1 cellular context compared by ENCODE assay signal in the genomic region with DNA sequence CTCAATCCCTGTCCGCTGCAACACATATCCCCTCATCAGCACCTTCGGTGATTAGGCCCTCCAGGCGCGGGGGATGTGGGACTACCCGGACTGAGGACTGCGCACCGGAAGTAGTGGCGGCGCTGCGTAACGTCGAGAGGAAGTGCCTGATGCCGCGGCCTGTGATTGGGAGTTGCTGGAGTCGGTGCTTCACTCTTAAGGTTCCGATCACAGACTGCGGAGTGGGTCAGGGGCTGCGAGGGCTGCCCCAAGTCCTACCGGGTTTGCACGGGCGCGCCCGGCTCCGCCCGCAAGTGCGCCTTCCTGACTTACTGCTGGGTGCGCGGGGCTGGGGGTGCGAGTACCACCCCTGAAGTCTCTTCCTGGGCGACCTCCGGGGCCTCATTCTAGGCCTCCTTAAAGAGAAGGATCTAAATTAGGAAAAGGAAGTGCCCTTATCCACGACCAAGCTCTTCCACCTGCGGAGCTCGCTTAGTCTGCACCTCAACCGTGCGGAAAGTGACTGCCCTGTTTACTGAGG.
A peak's percentile ranks its signal among the peaks of the same experiment; 100 is the strongest.
TF ChIP-seq lines count a peak whose summit lies in the region.

TSS of gene ALKBH3 (plus strand) at position 192 of the 520 bp plus-strand sequence. CDS start 1,822 bp downstream, outside the sequence.

TF ChIP-seq in HepG2, 621 proteins besides CTCF, POLR2A, EP300 and RAD21 (continued from another document and continues in another):
- TF ChIP-seq SOX5 (CRISPR knock-in tag; IDR thresholded peaks at IDR 0.05; ENCODE audit: borderline replicate concordance): no peak
- no peak for TF ChIP-seq CC2D1A (CRISPR knock-in tag; IDR thresholded peaks at IDR 0.05)
- TF ChIP-seq, protein P1, sequence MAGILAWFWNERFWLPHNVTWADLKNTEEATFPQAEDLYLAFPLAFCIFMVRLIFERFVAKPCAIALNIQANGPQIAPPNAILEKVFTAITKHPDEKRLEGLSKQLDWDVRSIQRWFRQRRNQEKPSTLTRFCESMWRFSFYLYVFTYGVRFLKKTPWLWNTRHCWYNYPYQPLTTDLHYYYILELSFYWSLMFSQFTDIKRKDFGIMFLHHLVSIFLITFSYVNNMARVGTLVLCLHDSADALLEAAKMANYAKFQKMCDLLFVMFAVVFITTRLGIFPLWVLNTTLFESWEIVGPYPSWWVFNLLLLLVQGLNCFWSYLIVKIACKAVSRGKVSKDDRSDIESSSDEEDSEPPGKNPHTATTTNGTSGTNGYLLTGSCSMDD (CRISPR knock-in tag; IDR thresholded peaks at IDR 0.05): no peak
- no peak for TF ChIP-seq MTA3 (CRISPR knock-in tag; IDR thresholded peaks at IDR 0.05)
- TF ChIP-seq TRIM22 (IDR thresholded peaks at IDR 0.05): no peak
- TF ChIP-seq GLI4 (CRISPR knock-in tag; IDR thresholded peaks at IDR 0.05; ENCODE audit: borderline replicate concordance): peak; percentile 39; the same call in 1 of the 2 replicates
- no peak for TF ChIP-seq ZNF451 (CRISPR knock-in tag; IDR thresholded peaks at IDR 0.05)
- TF ChIP-seq ZNF337 (CRISPR knock-in tag; IDR thresholded peaks at IDR 0.05; ENCODE audit: borderline replicate concordance, low read depth): peak; percentile 56; the same call in 1 of the 2 replicates
- no peak for TF ChIP-seq HNRNPH1 (optimal IDR thresholded peaks at IDR 0.05; ENCODE audit: low read depth, low read length)
- TF ChIP-seq ELK4 (CRISPR knock-in tag; IDR thresholded peaks at IDR 0.05; ENCODE audit: borderline replicate concordance): no peak
- TF ChIP-seq ZNF713 (CRISPR knock-in tag; IDR thresholded peaks at IDR 0.05): peak; percentile 79; the same call in 1 of the 2 replicates
- TF ChIP-seq MZF1 (CRISPR knock-in tag; IDR thresholded peaks at IDR 0.05; ENCODE audit: borderline replicate concordance): no peak
- TF ChIP-seq ZNF746 (CRISPR knock-in tag; IDR thresholded peaks at IDR 0.05): 0 out of 2 replicates have a peak, but pooled peaks have one; percentile 50
- TF ChIP-seq MIER3 (CRISPR knock-in tag; IDR thresholded peaks at IDR 0.05; ENCODE audit: borderline replicate concordance): 0 out of 2 replicates have a peak, but pooled peaks have one; percentile 62
- TF ChIP-seq ZBTB38 (CRISPR knock-in tag; IDR thresholded peaks at IDR 0.05): peak; percentile 86
- TF ChIP-seq ZNF639 (CRISPR knock-in tag; conservative IDR thresholded peaks at IDR 0.05): peak; percentile 70
- TF ChIP-seq SUZ12 (IDR thresholded peaks at IDR 0.05; ENCODE audit: low read depth, low read length): 0 out of 2 replicates have a peak, but pooled peaks have one; percentile 21
- TF ChIP-seq ZNF296 (CRISPR knock-in tag; conservative IDR thresholded peaks at IDR 0.05): no peak
- no peak for TF ChIP-seq ZNF562 (CRISPR knock-in tag; IDR thresholded peaks at IDR 0.05; ENCODE audit: borderline replicate concordance)
- no peak for TF ChIP-seq ZNF326 (CRISPR knock-in tag; IDR thresholded peaks at IDR 0.05; ENCODE audit: borderline replicate concordance)
- no peak for TF ChIP-seq SNAPC4 (CRISPR knock-in tag; IDR thresholded peaks at IDR 0.05)
- no peak for TF ChIP-seq ZNF615 (CRISPR knock-in tag; IDR thresholded peaks at IDR 0.05; ENCODE audit: borderline replicate concordance)
- TF ChIP-seq ZNF33A (CRISPR knock-in tag; IDR thresholded peaks at IDR 0.05; ENCODE audit: borderline replicate concordance): no peak
- TF ChIP-seq ZNF788 (CRISPR knock-in tag; IDR thresholded peaks at IDR 0.05; ENCODE audit: borderline replicate concordance): peak; percentile 97
- no peak for TF ChIP-seq POLR2AphosphoS2 (IDR thresholded peaks at IDR 0.05; ENCODE audit: low read depth, low read length)
- TF ChIP-seq, protein P2, sequence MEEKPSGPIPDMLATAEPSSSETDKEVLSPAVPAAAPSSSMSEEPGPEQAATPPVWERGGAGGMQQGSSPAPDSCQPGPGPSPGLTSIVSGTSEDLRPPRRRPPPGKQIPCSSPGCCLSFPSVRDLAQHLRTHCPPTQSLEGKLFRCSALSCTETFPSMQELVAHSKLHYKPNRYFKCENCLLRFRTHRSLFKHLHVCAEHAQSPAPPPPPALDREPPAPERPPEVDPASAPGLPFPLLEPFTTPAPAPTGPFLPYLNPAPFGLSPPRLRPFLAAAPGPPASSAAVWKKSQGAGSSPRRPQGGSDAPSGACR (CRISPR knock-in tag; IDR thresholded peaks at IDR 0.05): peak; percentile 60; the same call in 1 of the 2 replicates
- TF ChIP-seq ZNF775 (CRISPR knock-in tag; IDR thresholded peaks at IDR 0.05; ENCODE audit: borderline replicate concordance): no peak
- no peak for TF ChIP-seq U2AF2 (IDR thresholded peaks at IDR 0.05; ENCODE audit: low read depth, low read length)
- TF ChIP-seq, protein P3, sequence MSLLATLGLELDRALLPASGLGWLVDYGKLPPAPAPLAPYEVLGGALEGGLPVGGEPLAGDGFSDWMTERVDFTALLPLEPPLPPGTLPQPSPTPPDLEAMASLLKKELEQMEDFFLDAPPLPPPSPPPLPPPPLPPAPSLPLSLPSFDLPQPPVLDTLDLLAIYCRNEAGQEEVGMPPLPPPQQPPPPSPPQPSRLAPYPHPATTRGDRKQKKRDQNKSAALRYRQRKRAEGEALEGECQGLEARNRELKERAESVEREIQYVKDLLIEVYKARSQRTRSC (CRISPR knock-in tag; IDR thresholded peaks at IDR 0.05; ENCODE audit: low read depth): peak; percentile 87; the same call in 1 of the 2 replicates
- TF ChIP-seq, protein P4, sequence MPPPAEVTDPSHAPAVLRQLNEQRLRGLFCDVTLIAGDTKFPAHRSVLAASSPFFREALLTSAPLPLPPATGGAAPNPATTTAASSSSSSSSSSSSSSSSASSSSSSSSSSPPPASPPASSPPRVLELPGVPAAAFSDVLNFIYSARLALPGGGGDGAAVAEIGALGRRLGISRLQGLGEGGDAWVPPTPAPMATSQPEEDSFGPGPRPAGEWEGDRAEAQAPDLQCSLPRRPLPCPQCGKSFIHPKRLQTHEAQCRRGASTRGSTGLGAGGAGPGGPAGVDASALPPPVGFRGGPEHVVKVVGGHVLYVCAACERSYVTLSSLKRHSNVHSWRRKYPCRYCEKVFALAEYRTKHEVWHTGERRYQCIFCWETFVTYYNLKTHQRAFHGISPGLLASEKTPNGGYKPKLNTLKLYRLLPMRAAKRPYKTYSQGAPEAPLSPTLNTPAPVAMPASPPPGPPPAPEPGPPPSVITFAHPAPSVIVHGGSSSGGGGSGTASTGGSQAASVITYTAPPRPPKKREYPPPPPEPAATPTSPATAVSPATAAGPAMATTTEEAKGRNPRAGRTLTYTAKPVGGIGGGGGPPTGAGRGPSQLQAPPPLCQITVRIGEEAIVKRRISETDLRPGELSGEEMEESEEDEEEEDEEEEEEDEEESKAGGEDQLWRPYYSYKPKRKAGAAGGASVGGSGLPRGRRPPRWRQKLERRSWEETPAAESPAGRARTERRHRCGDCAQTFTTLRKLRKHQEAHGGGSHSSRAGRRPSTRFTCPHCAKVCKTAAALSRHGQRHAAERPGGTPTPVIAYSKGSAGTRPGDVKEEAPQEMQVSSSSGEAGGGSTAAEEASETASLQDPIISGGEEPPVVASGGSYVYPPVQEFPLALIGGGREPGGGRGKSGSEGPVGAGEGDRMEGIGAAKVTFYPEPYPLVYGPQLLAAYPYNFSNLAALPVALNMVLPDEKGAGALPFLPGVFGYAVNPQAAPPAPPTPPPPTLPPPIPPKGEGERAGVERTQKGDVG (CRISPR knock-in tag; IDR thresholded peaks at IDR 0.05; ENCODE audit: borderline replicate concordance): 0 out of 2 replicates have a peak, but pooled peaks have one; percentile 33
- TF ChIP-seq ARNT (IDR thresholded peaks at IDR 0.05): no peak
- 0 out of 2 replicates have a peak, but pooled peaks have one; percentile 83 for TF ChIP-seq ZNF720 (CRISPR knock-in tag; IDR thresholded peaks at IDR 0.05)
- TF ChIP-seq ATM (IDR thresholded peaks at IDR 0.05; ENCODE audit: borderline replicate concordance): no peak
- no peak for TF ChIP-seq SATB2 (CRISPR knock-in tag; IDR thresholded peaks at IDR 0.05)
- no peak for TF ChIP-seq ZNF232 (CRISPR knock-in tag; IDR thresholded peaks at IDR 0.05; ENCODE audit: borderline replicate concordance)
- TF ChIP-seq ZNF564 (CRISPR knock-in tag; IDR thresholded peaks at IDR 0.05): peak; percentile 95
- TF ChIP-seq MEIS1 (CRISPR knock-in tag; IDR thresholded peaks at IDR 0.05; ENCODE audit: borderline replicate concordance): 0 out of 2 replicates have a peak, but pooled peaks have one; percentile 10
- TF ChIP-seq, protein P5, sequence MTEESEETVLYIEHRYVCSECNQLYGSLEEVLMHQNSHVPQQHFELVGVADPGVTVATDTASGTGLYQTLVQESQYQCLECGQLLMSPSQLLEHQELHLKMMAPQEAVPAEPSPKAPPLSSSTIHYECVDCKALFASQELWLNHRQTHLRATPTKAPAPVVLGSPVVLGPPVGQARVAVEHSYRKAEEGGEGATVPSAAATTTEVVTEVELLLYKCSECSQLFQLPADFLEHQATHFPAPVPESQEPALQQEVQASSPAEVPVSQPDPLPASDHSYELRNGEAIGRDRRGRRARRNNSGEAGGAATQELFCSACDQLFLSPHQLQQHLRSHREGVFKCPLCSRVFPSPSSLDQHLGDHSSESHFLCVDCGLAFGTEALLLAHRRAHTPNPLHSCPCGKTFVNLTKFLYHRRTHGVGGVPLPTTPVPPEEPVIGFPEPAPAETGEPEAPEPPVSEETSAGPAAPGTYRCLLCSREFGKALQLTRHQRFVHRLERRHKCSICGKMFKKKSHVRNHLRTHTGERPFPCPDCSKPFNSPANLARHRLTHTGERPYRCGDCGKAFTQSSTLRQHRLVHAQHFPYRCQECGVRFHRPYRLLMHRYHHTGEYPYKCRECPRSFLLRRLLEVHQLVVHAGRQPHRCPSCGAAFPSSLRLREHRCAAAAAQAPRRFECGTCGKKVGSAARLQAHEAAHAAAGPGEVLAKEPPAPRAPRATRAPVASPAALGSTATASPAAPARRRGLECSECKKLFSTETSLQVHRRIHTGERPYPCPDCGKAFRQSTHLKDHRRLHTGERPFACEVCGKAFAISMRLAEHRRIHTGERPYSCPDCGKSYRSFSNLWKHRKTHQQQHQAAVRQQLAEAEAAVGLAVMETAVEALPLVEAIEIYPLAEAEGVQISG (CRISPR knock-in tag; IDR thresholded peaks at IDR 0.05): peak; percentile 95
- no peak for TF ChIP-seq JUN (CRISPR knock-in tag; IDR thresholded peaks at IDR 0.05)
- peak; percentile 58 for TF ChIP-seq POLR2AphosphoS5 (IDR thresholded peaks at IDR 0.05; ENCODE audit: low read depth, low read length)
